Comparison of ENCODE assay signal across 6 cellular contexts in the genomic region with DNA sequence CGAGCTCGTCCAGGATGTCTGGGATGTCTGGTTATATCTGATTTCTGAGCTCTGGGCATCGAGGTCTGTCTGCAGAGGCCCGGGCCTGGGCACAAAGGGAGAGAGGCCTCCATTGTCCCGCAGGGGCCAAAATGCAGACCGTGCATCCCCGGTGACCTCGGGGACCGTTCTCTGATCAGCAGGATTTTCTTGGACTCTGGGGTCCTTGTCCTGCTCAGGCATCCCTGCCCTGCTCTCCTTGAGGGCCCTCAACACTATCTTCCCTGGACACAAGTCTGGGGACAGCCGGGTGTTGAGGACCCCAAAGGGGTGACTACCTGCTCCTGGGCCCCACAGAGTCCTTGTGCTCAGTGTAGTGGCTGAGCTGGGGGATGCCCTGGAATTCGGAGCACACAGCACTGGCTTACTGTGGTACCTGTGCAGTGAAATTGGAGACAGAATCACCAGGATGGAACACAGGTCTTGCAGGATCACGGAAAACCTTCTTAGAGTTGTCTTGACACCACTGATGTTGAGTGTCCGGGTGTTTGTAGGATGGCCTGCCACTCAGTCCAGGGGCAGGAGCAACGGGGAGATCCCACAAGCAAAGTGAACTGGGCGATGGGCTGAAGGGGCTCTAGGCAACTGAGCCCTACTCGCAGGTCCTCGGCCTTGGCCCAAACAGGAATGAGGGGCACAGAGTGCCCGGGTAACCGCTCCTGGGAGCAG.
DNase-seq lines count a peak whose midpoint lies in the region; ATAC-seq and TF ChIP-seq lines count a peak whose summit lies in the region.
"Not testable (repeated sequence)": the region's sequence is repeated elsewhere in the genome, so short reads cannot be mapped to it uniquely, and the experiment has no call there.

No MANE protein-coding gene starts in this region.

- H3K27me3 ChIP-seq in mesenchymal stem cell (ENCODE audit: control insufficient read depth in 1 of 2, insufficient read depth in 1 of 2, low read length in 2 of 2); upper lobe of right lung: not testable (repeated sequence)

- H3K27ac ChIP-seq in mesenchymal stem cell (ENCODE audit: low read length, poor library complexity, severe bottlenecking); upper lobe of right lung: not testable (repeated sequence)

- intact Hi-C loops in Right ventricle myocardium inferior (cut with DNase I); left ventricle myocardium superior (cut with micrococcal nuclease); upper lobe of right lung (cut with DNase I): not testable (repeated sequence)

- H2AFZ ChIP-seq in mesenchymal stem cell (ENCODE audit: low read depth, low read length): not testable (repeated sequence)

- H2BK120ac ChIP-seq in mesenchymal stem cell (ENCODE audit: low read depth, low read length): not testable (repeated sequence)

- H3K79me1 ChIP-seq in mesenchymal stem cell (replicated peaks; ENCODE audit: low read length, poor library complexity, severe bottlenecking): not testable (repeated sequence)

- not testable (repeated sequence) for H3K9ac ChIP-seq in mesenchymal stem cell (ENCODE audit: low read length)

- H3K36me3 ChIP-seq in mesenchymal stem cell (ENCODE audit: control insufficient read depth in 1 of 2, insufficient read depth in 2 of 2, low read depth in 1 of 2, low read length in 2 of 2): peaks cover 0 to 17% of the 10 kb centered on the region in 2 experiments
- H3K36me3 ChIP-seq in upper lobe of right lung: not testable (repeated sequence)

- DNase-seq in Daoy (ENCODE audit: low read depth) (peak; percentile 1), astrocyte of the spinal cord (ENCODE audit: low read depth, low spot score) (peak; percentile 0), Right ventricle myocardium inferior (ENCODE audit: missing footprints) (peak; percentile 73), left ventricle myocardium superior (peak; percentile 35), upper lobe of right lung (peak; percentile 73)
- DNase-seq in mesenchymal stem cell: not testable (repeated sequence)

- not testable (repeated sequence) for ATAC-seq in Right ventricle myocardium inferior, left ventricle myocardium superior, upper lobe of right lung

- not testable (repeated sequence) for H3K9me3 ChIP-seq in mesenchymal stem cell (ENCODE audit: control insufficient read depth, low read length); upper lobe of right lung

- not testable (repeated sequence) for H3K18ac ChIP-seq in mesenchymal stem cell (ENCODE audit: low read depth in 1 of 2, low read length in 2 of 2)

- H3K4me3 ChIP-seq in astrocyte of the spinal cord (ENCODE audit: low read depth, low read length); mesenchymal stem cell (ENCODE audit: insufficient read depth in 1 of 2, low read depth in 1 of 2, low read length in 2 of 2); upper lobe of right lung: not testable (repeated sequence)

- in situ Hi-C loops in astrocyte of the spinal cord (cut with HindIII; ENCODE audit: low sequenced_read_pairs): not testable (repeated sequence)

- H2AK5ac ChIP-seq in mesenchymal stem cell (ENCODE audit: low read length, severe bottlenecking): not testable (repeated sequence)

- peak overlapping the region; percentile 72 for H4K91ac ChIP-seq in mesenchymal stem cell (ENCODE audit: low read length)

- H3K14ac ChIP-seq in mesenchymal stem cell (ENCODE audit: low read length in 2 of 2): peak overlapping the region in 1 of 2 experiments; percentile 26

- H3K4ac ChIP-seq in mesenchymal stem cell (ENCODE audit: low read depth in 1 of 2, low read length in 2 of 2): not testable (repeated sequence)

- H3K4me2 ChIP-seq in mesenchymal stem cell (ENCODE audit: low read length, poor library complexity, severe bottlenecking): not testable (repeated sequence)

- H2BK5ac ChIP-seq in mesenchymal stem cell (ENCODE audit: low read depth, low read length, poor library complexity, severe bottlenecking): not testable (repeated sequence)

- TF ChIP-seq CTCF in astrocyte of the spinal cord (IDR thresholded peaks at IDR 0.05; ENCODE audit: low read depth, low read length); upper lobe of right lung (IDR thresholded peaks at IDR 0.05): not testable (repeated sequence)

- H4K8ac ChIP-seq in mesenchymal stem cell (ENCODE audit: low read length): not testable (repeated sequence)

- H3K4me1 ChIP-seq in mesenchymal stem cell (ENCODE audit: control insufficient read depth, insufficient read depth, low read depth, low read length); upper lobe of right lung: not testable (repeated sequence)

- H2BK15ac ChIP-seq in mesenchymal stem cell (ENCODE audit: low read depth, poor library complexity, severe bottlenecking): not testable (repeated sequence)

- H3K23ac ChIP-seq in mesenchymal stem cell (ENCODE audit: low read length in 2 of 2): not testable (repeated sequence)

- WGBS in mesenchymal stem cell: 98% methylated on average over 19 of the region's 19 CpGs

- H2BK12ac ChIP-seq in mesenchymal stem cell (ENCODE audit: low read length in 2 of 2): not testable (repeated sequence)
